In genomic region chr1:169109561-169110134, GRCh38 we compare ENCODE assay signal across 8 cellular contexts. TPM values are rescaled to one million over a fixed set of nuclear protein-coding genes. Genes with fewer than 3 reads are reported as not detected.
DNase-seq lines count a peak whose midpoint lies in the region; ATAC-seq, FAIRE-seq and TF ChIP-seq lines count a peak whose summit lies in the region.

No MANE protein-coding gene starts in this region.

- peak overlapping the region; percentile 88 to 100 for H3K4me3 ChIP-seq in kidney (ENCODE audit: low read length in 2 of 2)

- H3K27me3 Mint-ChIP-seq in stimulated activated memory B cell treated with anti-CD40 and anti-IgM and Interleukin-4, amounts not matched to agents 10 μg/mL and 1 μg/mL and 100 μg/mL, for 72 hours: peaks cover 36% of the 10 kb centered on the region

- no peak for ATAC-seq in stimulated activated memory B cell treated with anti-CD40 and anti-IgM and Interleukin-4, amounts not matched to agents 10 μg/mL and 1 μg/mL and 100 μg/mL, for 72 hours
- no peak for ATAC-seq in GM21717 (IDR thresholded peaks at IDR 0.05; ENCODE audit: unreplicated experiment)
- no peak for ATAC-seq in activated naive CD4-positive, alpha-beta T cell treated with anti-CD3 and anti-CD28 coated beads, Interleukin-2, amount 50 U/mL, for 72 hours

- no peaks in the 10 kb centered on the region for H3K9me3 ChIP-seq in kidney (ENCODE audit: control insufficient read depth in 1 of 2, low read length in 2 of 2)

- H3K27ac Mint-ChIP-seq in stimulated activated memory B cell treated with anti-CD40 and anti-IgM and Interleukin-4, amounts not matched to agents 10 μg/mL and 1 μg/mL and 100 μg/mL, for 72 hours: peak overlapping the region; percentile 79
- H3K27ac Mint-ChIP-seq in activated naive CD4-positive, alpha-beta T cell treated with anti-CD3 and anti-CD28 coated beads, Interleukin-2, amount 50 U/mL, for 72 hours: no peak overlapping the region

- DNase-seq in GM12891 (ENCODE audit: insufficient read length, low spot score): no peak
- DNase-seq in NCI-H2227 (lab: John Stamatoyannopoulos, UW; ENCODE audit: unreplicated experiment): peak; percentile 83
- DNase-seq in T47D (ENCODE audit: low read depth in 1 of 2, low spot score in 1 of 2): peak; percentile 63 to 88
- DNase-seq in kidney: peak; percentile 56
- no peak for DNase-seq in NOMO-1 treated with DMSO at 0.1 percent for 48 hours (lab: John Stamatoyannopoulos, UW; ENCODE audit: unreplicated experiment)
- DNase-seq in activated naive CD4-positive, alpha-beta T cell treated with anti-CD3 and anti-CD28 coated beads, Interleukin-2, amount 50 U/mL, for 72 hours (ENCODE audit: low spot score in 2 of 2): no peak

- no peak overlapping the region for H3K4me3 Mint-ChIP-seq in stimulated activated memory B cell treated with anti-CD40 and anti-IgM and Interleukin-4, amounts not matched to agents 10 μg/mL and 1 μg/mL and 100 μg/mL, for 72 hours

- peaks cover 29 to 34% of the 10 kb centered on the region in 2 donors for H3K4me1 ChIP-seq in kidney (ENCODE audit: control insufficient read depth in 1 of 2, insufficient read depth in 1 of 2, low read depth in 1 of 2, low read length in 2 of 2)

- H3K9ac ChIP-seq in kidney (ENCODE audit: low read length in 2 of 2): peak overlapping the region; percentile 99

- H3K4me1 Mint-ChIP-seq in stimulated activated memory B cell treated with anti-CD40 and anti-IgM and Interleukin-4, amounts not matched to agents 10 μg/mL and 1 μg/mL and 100 μg/mL, for 72 hours: peaks cover 50% of the 10 kb centered on the region

- FAIRE-seq in GM12891 (lab: Jason Lieb, UNC) (peak; percentile 9), kidney (lab: Jason Lieb, UNC) (no peak)

- peaks cover 39 to 75% of the 10 kb centered on the region in 2 donors for H3K36me3 ChIP-seq in kidney (ENCODE audit: control insufficient read depth in 1 of 2, insufficient read depth in 2 of 2, low read length in 2 of 2)

- peak overlapping the region; percentile 97 to 99 for H3K27ac ChIP-seq in kidney (ENCODE audit: low read depth in 2 of 2, low read length in 2 of 2)

- peaks cover 6% of the 10 kb centered on the region for H3K36me3 Mint-ChIP-seq in stimulated activated memory B cell treated with anti-CD40 and anti-IgM and Interleukin-4, amounts not matched to agents 10 μg/mL and 1 μg/mL and 100 μg/mL, for 72 hours
- H3K36me3 Mint-ChIP-seq in activated naive CD4-positive, alpha-beta T cell treated with anti-CD3 and anti-CD28 coated beads, Interleukin-2, amount 50 U/mL, for 72 hours: peaks cover 0 to 18% of the 10 kb centered on the region in 2 donors

- intact Hi-C loops in kidney (cut with DNase I): no loop called here

- H3K9me3 Mint-ChIP-seq in stimulated activated memory B cell treated with anti-CD40 and anti-IgM and Interleukin-4, amounts not matched to agents 10 μg/mL and 1 μg/mL and 100 μg/mL, for 72 hours: no peaks in the 10 kb centered on the region
- H3K9me3 Mint-ChIP-seq in activated naive CD4-positive, alpha-beta T cell treated with anti-CD3 and anti-CD28 coated beads, Interleukin-2, amount 50 U/mL, for 72 hours: no peaks in the 10 kb centered on the region

- in situ Hi-C loops in T47D (cut with HindIII; ENCODE audit: low pct_unique_long_range_greater_than_20kb, low sequenced_read_pairs): no loop called here

- TF ChIP-seq CTCF in kidney (IDR thresholded peaks at IDR 0.05; ENCODE audit: borderline replicate concordance, extremely low read depth, insufficient read depth): no peak

- TF ChIP-seq POLR2A in GM12891 (IDR thresholded peaks at IDR 0.05; ENCODE audit: low read depth, low read length): no peak

TF ChIP-seq in GM12891, 5 proteins besides CTCF, POLR2A, EP300 and RAD21:
- no peak for TF ChIP-seq TAF1 (IDR thresholded peaks at IDR 0.05; ENCODE audit: low read depth, low read length)
- TF ChIP-seq POLR2AphosphoS5 (IDR thresholded peaks at IDR 0.05; ENCODE audit: low read depth, low read length): no peak

RNA-seq across cellular contexts. Expression of gene ATP1B1, which starts 3.2 kb away (rescaled TPM):
- polyA plus RNA-seq in GM12891 (2012; ENCODE audit: low read depth, missing spikeins): 14.9 TPM
- total RNA-seq in kidney: 686 TPM
- 1,441 TPM for polyA plus RNA-seq in kidney (ENCODE audit: insufficient read depth, low read depth, low replicate concordance)
- 10 to 100 TPM in 1 of 2 donors, 1 to 10 TPM in 1; 3.5 to 13.5 TPM for total RNA-seq in activated naive CD4-positive, alpha-beta T cell treated with anti-CD3 and anti-CD28 coated beads, Interleukin-2, amount 50 U/mL, for 72 hours

Comparison
In these comparisons a context has a peak if more than half of its experiments do, and no peak if none do; other contexts are left out.
1. DNase-seq: peak in NCI-H2227 (single experiment), T47D (2 of 2) and kidney (single experiment); none in GM12891 (single experiment), NOMO-1 treated with DMSO at 0.1 percent for 48 hours (single experiment) and activated naive CD4-positive, alpha-beta T cell treated with anti-CD3 and anti-CD28 coated beads, Interleukin-2, amount 50 U/mL, for 72 hours (0 of 2).
2. RNA of gene ATP1B1, which starts 3.2 kb away (total RNA-seq): 686 TPM in kidney (single experiment); 3.5 to 13.5 TPM in activated naive CD4-positive, alpha-beta T cell treated with anti-CD3 and anti-CD28 coated beads, Interleukin-2, amount 50 U/mL, for 72 hours; every median in the first group is over 10 times any median in the second.